6 cellular contexts compared by ENCODE assay signal in the genomic region with DNA sequence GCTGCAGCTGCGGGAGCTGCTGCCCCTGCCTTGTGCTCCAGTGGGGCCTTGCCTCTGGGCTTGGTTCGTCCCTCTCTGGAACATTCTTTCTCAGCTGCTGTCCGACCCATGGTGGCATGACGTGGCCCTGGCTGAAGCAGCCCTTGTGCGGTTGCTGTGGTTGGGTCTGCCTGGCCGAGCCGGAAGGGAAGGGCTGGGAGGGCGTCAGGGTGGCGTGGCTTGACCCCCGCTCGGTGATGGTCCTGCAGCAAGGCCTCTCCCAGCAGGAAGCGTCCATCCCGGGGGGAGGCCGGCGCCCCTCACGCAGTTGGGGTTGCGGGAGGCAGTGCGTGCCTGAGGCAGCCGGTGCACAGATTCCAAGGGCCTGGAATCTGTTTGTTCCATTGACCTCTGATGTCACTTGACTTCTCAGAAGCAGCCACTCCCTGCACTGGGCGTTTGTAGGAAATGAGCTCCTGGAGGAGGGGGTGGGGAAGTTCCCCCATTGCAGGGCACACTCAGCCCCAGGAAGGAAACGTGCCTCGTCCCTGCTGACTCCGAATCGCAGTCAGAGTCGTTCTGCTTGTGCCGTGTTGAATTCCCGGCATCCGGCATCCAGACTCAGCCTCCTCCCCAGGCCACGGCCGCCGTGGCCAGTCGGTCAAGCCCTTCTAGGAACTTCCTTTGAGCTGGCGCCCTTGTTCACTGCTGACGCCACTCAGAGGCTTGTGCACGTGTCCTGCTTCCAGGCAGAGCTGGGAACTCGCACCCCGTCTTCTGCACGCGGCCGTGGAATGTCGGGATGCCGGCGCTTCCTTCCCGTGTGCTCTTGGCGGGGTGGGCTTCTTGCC. TPM values are rescaled to one million over a fixed set of nuclear protein-coding genes. Genes with fewer than 3 reads are reported as not detected.
DNase-seq lines count a peak whose midpoint lies in the region; ATAC-seq and TF ChIP-seq lines count a peak whose summit lies in the region.

No MANE protein-coding gene starts in this region.

- peak overlapping the region; percentile 78 to 83 (median 82) for H3K27ac ChIP-seq in gastrocnemius medialis

- DNase-seq in MV-4-11 (lab: John Stamatoyannopoulos, UW), result peak; percentile 82
- DNase-seq in epithelial cell of esophagus (ENCODE audit: low read depth), result peak; percentile 64
- peak; percentile 49 to 63 for DNase-seq in gastrocnemius medialis
- no peak for DNase-seq in NCI-H748 treated with DMSO at 0.1 percent for 48 hours (lab: John Stamatoyannopoulos, UW)
- DNase-seq in NCI-H2171 treated with DMSO at 0.1 percent for 48 hours (lab: John Stamatoyannopoulos, UW), result no peak

- intact Hi-C loops in gastrocnemius medialis (cut with DNase I; ENCODE audit: low total_unique reads), result no loop called here

- H3K4me1 ChIP-seq in gastrocnemius medialis, result peaks cover 14 to 27% of the 10 kb centered on the region in 2 donors

- peak; percentile 14 to 45 for TF ChIP-seq POLR2A in gastrocnemius medialis (IDR thresholded peaks at IDR 0.05)

- in situ Hi-C loops in gastrocnemius medialis (cut with MboI; ENCODE audit: low sequenced_read_pairs in 4 of 4), result no loop called here

- TF ChIP-seq CTCF in epithelial cell of esophagus (IDR thresholded peaks at IDR 0.05; ENCODE audit: insufficient read depth, low read depth, low read length, missing control alignments) (no peak), gastrocnemius medialis (IDR thresholded peaks at IDR 0.05 in 4 of 5, conservative IDR thresholded peaks at IDR 0.05 in 1 of 5) (no peak)

- ATAC-seq in gastrocnemius medialis (peak; percentile 60 to 62), HG03175 (IDR thresholded peaks at IDR 0.05; ENCODE audit: unreplicated experiment) (no peak)

- no peaks in the 10 kb centered on the region for H3K27me3 ChIP-seq in gastrocnemius medialis

- no peak overlapping the region for H3K4me3 ChIP-seq in epithelial cell of esophagus (ENCODE audit: low read length)
- H3K4me3 ChIP-seq in gastrocnemius medialis, result peak overlapping the region in 2 of 4 donors; percentile 17 to 19

- no peaks in the 10 kb centered on the region for H3K36me3 ChIP-seq in gastrocnemius medialis

- no peaks in the 10 kb centered on the region for H3K9me3 ChIP-seq in gastrocnemius medialis

RNA-seq across cellular contexts. Expression of a gene that starts 9.7 kb away (rescaled TPM):
- 1 to 10 TPM; 1.2 to 4.8 (median 3.1) TPM for total RNA-seq in gastrocnemius medialis

RNA-seq across cellular contexts. Expression of a gene that starts 21.1 kb away (rescaled TPM):
- 10 to 100 TPM; 26.9 to 35.1 (median 27.8) TPM for total RNA-seq in gastrocnemius medialis

RNA-seq across cellular contexts. Expression of a gene that starts 21.1 kb away (rescaled TPM):
- total RNA-seq in gastrocnemius medialis, result 10 to 100 TPM; 13.4 to 20.8 (median 15.5) TPM

RNA-seq across cellular contexts. Expression of a gene that starts 28.6 kb away (rescaled TPM):
- 1 to 10 TPM; 2.4 to 9.1 (median 6.0) TPM for total RNA-seq in gastrocnemius medialis

RNA-seq across cellular contexts. Expression of a gene that starts 33.5 kb away (rescaled TPM):
- total RNA-seq in gastrocnemius medialis, result 1 to 10 TPM in 1 of 4 donors, under 1 TPM in 3; 0.51 to 1.9 (median 0.88) TPM

Comparison
In these comparisons a context has a peak if more than half of its experiments do, and no peak if none do; other contexts are left out.
1. DNase-seq: peak in MV-4-11 (single experiment), epithelial cell of esophagus (single experiment) and gastrocnemius medialis (2 of 2); none in NCI-H748 treated with DMSO at 0.1 percent for 48 hours (single experiment) and NCI-H2171 treated with DMSO at 0.1 percent for 48 hours (single experiment).